Comparison of ENCODE assay signal across 8 cellular contexts in genomic region chr3:151460774-151461450, GRCh38. TPM values are rescaled to one million over a fixed set of nuclear protein-coding genes. Genes with fewer than 3 reads are reported as not detected.
A peak's percentile ranks its signal among the peaks of the same experiment; 100 is the strongest.
DNase-seq lines count a peak whose midpoint lies in the region; ATAC-seq and TF ChIP-seq lines count a peak whose summit lies in the region.

A gene with protein sequence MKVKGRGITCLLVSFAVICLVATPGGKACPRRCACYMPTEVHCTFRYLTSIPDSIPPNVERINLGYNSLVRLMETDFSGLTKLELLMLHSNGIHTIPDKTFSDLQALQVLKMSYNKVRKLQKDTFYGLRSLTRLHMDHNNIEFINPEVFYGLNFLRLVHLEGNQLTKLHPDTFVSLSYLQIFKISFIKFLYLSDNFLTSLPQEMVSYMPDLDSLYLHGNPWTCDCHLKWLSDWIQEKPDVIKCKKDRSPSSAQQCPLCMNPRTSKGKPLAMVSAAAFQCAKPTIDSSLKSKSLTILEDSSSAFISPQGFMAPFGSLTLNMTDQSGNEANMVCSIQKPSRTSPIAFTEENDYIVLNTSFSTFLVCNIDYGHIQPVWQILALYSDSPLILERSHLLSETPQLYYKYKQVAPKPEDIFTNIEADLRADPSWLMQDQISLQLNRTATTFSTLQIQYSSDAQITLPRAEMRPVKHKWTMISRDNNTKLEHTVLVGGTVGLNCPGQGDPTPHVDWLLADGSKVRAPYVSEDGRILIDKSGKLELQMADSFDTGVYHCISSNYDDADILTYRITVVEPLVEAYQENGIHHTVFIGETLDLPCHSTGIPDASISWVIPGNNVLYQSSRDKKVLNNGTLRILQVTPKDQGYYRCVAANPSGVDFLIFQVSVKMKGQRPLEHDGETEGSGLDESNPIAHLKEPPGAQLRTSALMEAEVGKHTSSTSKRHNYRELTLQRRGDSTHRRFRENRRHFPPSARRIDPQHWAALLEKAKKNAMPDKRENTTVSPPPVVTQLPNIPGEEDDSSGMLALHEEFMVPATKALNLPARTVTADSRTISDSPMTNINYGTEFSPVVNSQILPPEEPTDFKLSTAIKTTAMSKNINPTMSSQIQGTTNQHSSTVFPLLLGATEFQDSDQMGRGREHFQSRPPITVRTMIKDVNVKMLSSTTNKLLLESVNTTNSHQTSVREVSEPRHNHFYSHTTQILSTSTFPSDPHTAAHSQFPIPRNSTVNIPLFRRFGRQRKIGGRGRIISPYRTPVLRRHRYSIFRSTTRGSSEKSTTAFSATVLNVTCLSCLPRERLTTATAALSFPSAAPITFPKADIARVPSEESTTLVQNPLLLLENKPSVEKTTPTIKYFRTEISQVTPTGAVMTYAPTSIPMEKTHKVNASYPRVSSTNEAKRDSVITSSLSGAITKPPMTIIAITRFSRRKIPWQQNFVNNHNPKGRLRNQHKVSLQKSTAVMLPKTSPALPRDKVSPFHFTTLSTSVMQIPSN (N-terminal part only) (minus strand): TSS chr3:151461061. CDS start chr3:151458709, 2,352 bp downstream.

- no peaks in the 10 kb centered on the region for H3K9me3 Mint-ChIP-seq in CD8-positive, alpha-beta memory T cell
- no peaks in the 10 kb centered on the region for H3K9me3 Mint-ChIP-seq in CD8-positive, alpha-beta T cell

- peak within 1 kb of the TSS in 5 of 7 donors; percentile 33 to 64 (median 44) for H3K4me3 Mint-ChIP-seq in CD8-positive, alpha-beta memory T cell
- H3K4me3 Mint-ChIP-seq in CD8-positive, alpha-beta T cell = no peak within 1 kb of the TSS

- H3K36me3 Mint-ChIP-seq in CD8-positive, alpha-beta memory T cell = no peaks in the 10 kb centered on the region
- no peaks in the 10 kb centered on the region for H3K36me3 Mint-ChIP-seq in CD8-positive, alpha-beta T cell

- H3K36me3 ChIP-seq in CD8-positive, alpha-beta memory T cell (ENCODE audit: insufficient read depth, low read length) = no peaks in the 10 kb centered on the region
- no peaks in the 10 kb centered on the region for H3K36me3 ChIP-seq in gastroesophageal sphincter
- H3K36me3 ChIP-seq in ovary = no peaks in the 10 kb centered on the region
- no peaks in the 10 kb centered on the region for H3K36me3 ChIP-seq in CD8-positive, alpha-beta T cell (ENCODE audit: insufficient read depth, low read length)

- CTCF ChIA-PET in CD8-positive, alpha-beta memory T cell (lab: Charles Lee) = interaction anchor here (1.0 kb wide), 1 partner anchor 13 kb away, joined by 3 read pairs; no protein-coding TSS in a partner anchor
- CTCF ChIA-PET in CD8-positive, alpha-beta T cell (lab: Charles Lee) = interaction anchor here (1.1 to 3.9 kb wide), 2 partner anchors 7 to 11 kb away, joined by 3 to 20 read pairs; no protein-coding TSS in a partner anchor

- TF ChIP-seq POLR2A in gastroesophageal sphincter (IDR thresholded peaks at IDR 0.05) (no peak), ovary (IDR thresholded peaks at IDR 0.05) (no peak)

- no peak for TF ChIP-seq CTCF in gastroesophageal sphincter (IDR thresholded peaks at IDR 0.05)
- no peak for TF ChIP-seq CTCF in ovary (IDR thresholded peaks at IDR 0.05)
- TF ChIP-seq CTCF in CD8-positive, alpha-beta T cell (IDR thresholded peaks at IDR 0.05) = no peak

- peaks cover 1 to 4% (median 4%) of the 10 kb centered on the region in 3 donors for H3K4me1 Mint-ChIP-seq in CD8-positive, alpha-beta memory T cell
- H3K4me1 Mint-ChIP-seq in CD8-positive, alpha-beta T cell (ENCODE audit: low read depth) = peaks cover 3% of the 10 kb centered on the region

- no peak for TF ChIP-seq EP300 in gastroesophageal sphincter (IDR thresholded peaks at IDR 0.05)
- no peak for TF ChIP-seq EP300 in ovary (IDR thresholded peaks at IDR 0.05)

- no peak for DNase-seq in CD8-positive, alpha-beta memory T cell
- DNase-seq in NCI-H748 treated with DMSO at 0.1 percent for 48 hours (lab: John Stamatoyannopoulos, UW) (peak; percentile 15), ovary (peak; percentile 37 to 57 (median 46))
- no peak for DNase-seq in CD8-positive, alpha-beta T cell
- DNase-seq in effector CD8-positive, alpha-beta T cell (lab: John Stamatoyannopoulos, UW) = no peak
- DNase-seq in activated CD4-positive, CD25-positive, alpha-beta regulatory T cell (lab: John Stamatoyannopoulos, UW) = no peak

- POLR2A ChIA-PET in CD8-positive, alpha-beta memory T cell (lab: Charles Lee) = no interaction called here
- POLR2A ChIA-PET in CD8-positive, alpha-beta T cell (lab: Charles Lee) = no interaction called here

- H3K9me3 ChIP-seq in CD8-positive, alpha-beta memory T cell (ENCODE audit: low read length) = no peaks in the 10 kb centered on the region
- H3K9me3 ChIP-seq in gastroesophageal sphincter = no peaks in the 10 kb centered on the region
- H3K9me3 ChIP-seq in ovary = no peaks in the 10 kb centered on the region
- H3K9me3 ChIP-seq in CD8-positive, alpha-beta T cell (ENCODE audit: low read length) = no peaks in the 10 kb centered on the region

- ATAC-seq in gastroesophageal sphincter = peak; percentile 36
- ATAC-seq in CD8-positive, alpha-beta T cell = no peak
- ATAC-seq in GM19452 (IDR thresholded peaks at IDR 0.05; ENCODE audit: unreplicated experiment) = no peak

- peak within 1 kb of the TSS in 2 of 8 donors; percentile 2 to 64 for H3K27ac Mint-ChIP-seq in CD8-positive, alpha-beta memory T cell
- H3K27ac Mint-ChIP-seq in CD8-positive, alpha-beta T cell = no peak within 1 kb of the TSS

- H3K4me3 ChIP-seq in CD8-positive, alpha-beta memory T cell (ENCODE audit: low read length) = no peak within 1 kb of the TSS
- H3K4me3 ChIP-seq in gastroesophageal sphincter = peak within 1 kb of the TSS; percentile 56 to 67
- H3K4me3 ChIP-seq in ovary = peak within 1 kb of the TSS; percentile 61
- H3K4me3 ChIP-seq in CD8-positive, alpha-beta T cell (ENCODE audit: low read depth, low read length) = no peak within 1 kb of the TSS

- intact Hi-C loops in ovary (cut with DNase I) = no loop called here
- intact Hi-C loops in CD8-positive, alpha-beta T cell (cut with DNase I, micrococcal nuclease) = loop anchor here in 1 of 2 experiments (10.0 kb wide), 1 partner anchor 374 kb away; no protein-coding TSS in a partner anchor

- WGBS in gastroesophageal sphincter (ENCODE audit: low coverage in 1 of 2), 2 donors = 87% methylated on average over 4 of the region's 40 CpGs; no CpG with 5 or more reads in 1 of the 2 donors
- WGBS in ovary, 3 donors = 6 to 9% (median 9%) methylated on average over 40 of the region's 40 CpGs

- H3K4me1 ChIP-seq in CD8-positive, alpha-beta memory T cell (ENCODE audit: insufficient read depth, low read length) = no peaks in the 10 kb centered on the region
- H3K4me1 ChIP-seq in gastroesophageal sphincter = peaks cover 0 to 14% (median 3%) of the 10 kb centered on the region in 3 donors
- no peaks in the 10 kb centered on the region for H3K4me1 ChIP-seq in ovary (ENCODE audit: insufficient read depth)
- H3K4me1 ChIP-seq in CD8-positive, alpha-beta T cell (ENCODE audit: insufficient read depth, low read length) = no peaks in the 10 kb centered on the region

- no peak within 1 kb of the TSS for H3K27ac ChIP-seq in CD8-positive, alpha-beta memory T cell (ENCODE audit: low read depth, low read length)
- H3K27ac ChIP-seq in gastroesophageal sphincter = no peak within 1 kb of the TSS
- H3K27ac ChIP-seq in ovary = peak within 1 kb of the TSS in 1 of 2 donors; percentile 30
- H3K27ac ChIP-seq in CD8-positive, alpha-beta T cell (ENCODE audit: low read depth, low read length) = no peak within 1 kb of the TSS

- peaks cover 8% of the 10 kb centered on the region for H3K27me3 ChIP-seq in CD8-positive, alpha-beta memory T cell (ENCODE audit: insufficient read depth, low read length, poor library complexity, severe bottlenecking)
- H3K27me3 ChIP-seq in gastroesophageal sphincter = peaks cover 6% of the 10 kb centered on the region
- no peaks in the 10 kb centered on the region for H3K27me3 ChIP-seq in ovary
- no peaks in the 10 kb centered on the region for H3K27me3 ChIP-seq in CD8-positive, alpha-beta T cell (ENCODE audit: insufficient read depth, low read length)

- peaks cover 11 to 60% of the 10 kb centered on the region in 2 donors for H3K27me3 Mint-ChIP-seq in CD8-positive, alpha-beta memory T cell
- H3K27me3 Mint-ChIP-seq in CD8-positive, alpha-beta T cell (ENCODE audit: low read depth) = peaks cover 17% of the 10 kb centered on the region

RNA-seq across cellular contexts. Expression of the gene that starts here (rescaled TPM):
- total RNA-seq in CD8-positive, alpha-beta memory T cell = not detected
- polyA plus RNA-seq in CD8-positive, alpha-beta memory T cell = not detected
- total RNA-seq in gastroesophageal sphincter (1 to 10 TPM; 1.4 to 8.3 (median 2.4) TPM), ovary (10 to 100 TPM; 12.1 to 59.5 (median 36.7) TPM)
- 10 to 100 TPM; 25.4 to 27.4 TPM for polyA plus RNA-seq in ovary
- not detected for total RNA-seq in CD8-positive, alpha-beta T cell

Comparison
In these comparisons a context has a peak if more than half of its experiments do, and no peak if none do; other contexts are left out.
1. RNA of the gene that starts here (polyA plus RNA-seq): 25.4 to 27.4 TPM in ovary; not detected in CD8-positive, alpha-beta memory T cell (single experiment); every median in the first group is over 10 times any median in the second.
2. DNase-seq: peak in NCI-H748 treated with DMSO at 0.1 percent for 48 hours (single experiment) and ovary (5 of 5); none in CD8-positive, alpha-beta memory T cell (0 of 5), CD8-positive, alpha-beta T cell (0 of 7), effector CD8-positive, alpha-beta T cell (single experiment) and activated CD4-positive, CD25-positive, alpha-beta regulatory T cell (0 of 4).
3. H3K4me3 ChIP-seq: peak in gastroesophageal sphincter (2 of 2) and ovary (single experiment); none in CD8-positive, alpha-beta memory T cell (single experiment) and CD8-positive, alpha-beta T cell (single experiment).